3 cellular contexts compared by ENCODE assay signal in the genomic region with DNA sequence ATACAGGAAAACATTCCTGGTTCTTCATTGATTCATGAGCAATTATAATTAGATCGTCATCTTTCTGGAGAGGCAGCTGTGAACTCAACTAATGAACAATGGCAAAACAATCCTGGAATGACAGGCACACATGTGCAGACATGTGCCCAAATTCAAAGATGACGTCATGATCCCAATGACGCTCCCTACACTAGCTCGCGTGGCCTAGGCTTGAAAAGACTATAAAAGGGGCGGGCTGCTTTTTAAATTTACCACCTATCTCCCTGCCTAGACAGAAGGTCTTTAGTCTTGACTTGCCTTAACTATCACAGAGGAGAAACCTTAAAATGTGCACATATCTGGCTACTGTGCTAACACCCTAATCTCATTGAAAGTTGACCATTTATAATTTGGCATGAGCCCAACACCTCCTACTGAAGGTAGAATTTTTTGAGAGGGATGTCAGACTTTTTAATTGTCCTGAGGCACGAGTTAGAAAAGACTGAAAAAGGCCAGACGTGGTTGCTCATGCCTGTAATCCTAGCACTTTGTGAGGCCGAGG.
TF ChIP-seq lines count a peak whose summit lies in the region.

No MANE protein-coding gene starts in this region.

TF ChIP-seq in IMR-90, 13 proteins besides CTCF, POLR2A, EP300 and RAD21:
- TF ChIP-seq MXI1 (IDR thresholded peaks at IDR 0.05; ENCODE audit: borderline replicate concordance, low read depth, low read length), result no peak
- TF ChIP-seq MAZ (IDR thresholded peaks at IDR 0.05; ENCODE audit: borderline replicate concordance, low read depth, low read length), result no peak
- TF ChIP-seq, protein P1, sequence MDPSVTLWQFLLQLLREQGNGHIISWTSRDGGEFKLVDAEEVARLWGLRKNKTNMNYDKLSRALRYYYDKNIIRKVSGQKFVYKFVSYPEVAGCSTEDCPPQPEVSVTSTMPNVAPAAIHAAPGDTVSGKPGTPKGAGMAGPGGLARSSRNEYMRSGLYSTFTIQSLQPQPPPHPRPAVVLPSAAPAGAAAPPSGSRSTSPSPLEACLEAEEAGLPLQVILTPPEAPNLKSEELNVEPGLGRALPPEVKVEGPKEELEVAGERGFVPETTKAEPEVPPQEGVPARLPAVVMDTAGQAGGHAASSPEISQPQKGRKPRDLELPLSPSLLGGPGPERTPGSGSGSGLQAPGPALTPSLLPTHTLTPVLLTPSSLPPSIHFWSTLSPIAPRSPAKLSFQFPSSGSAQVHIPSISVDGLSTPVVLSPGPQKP (IDR thresholded peaks at IDR 0.05; ENCODE audit: borderline replicate concordance, low read depth, low read length), result no peak
- no peak for TF ChIP-seq SMC3 (IDR thresholded peaks at IDR 0.05; ENCODE audit: low read depth, low read length)
- no peak for TF ChIP-seq RFX5 (IDR thresholded peaks at IDR 0.05; ENCODE audit: low read depth, low read length)
- TF ChIP-seq BHLHE40 (IDR thresholded peaks at IDR 0.05; ENCODE audit: low read depth, low read length), result no peak
- no peak for TF ChIP-seq CEBPB (IDR thresholded peaks at IDR 0.05; ENCODE audit: low read depth, low read length)
- no peak for TF ChIP-seq FOS (IDR thresholded peaks at IDR 0.05; ENCODE audit: low read depth, low read length)
- TF ChIP-seq NFE2L2 (IDR thresholded peaks at IDR 0.05; ENCODE audit: low read depth, low read length), result no peak
- TF ChIP-seq CHD1 (IDR thresholded peaks at IDR 0.05; ENCODE audit: low read depth, low read length), result no peak
- TF ChIP-seq, protein P2, sequence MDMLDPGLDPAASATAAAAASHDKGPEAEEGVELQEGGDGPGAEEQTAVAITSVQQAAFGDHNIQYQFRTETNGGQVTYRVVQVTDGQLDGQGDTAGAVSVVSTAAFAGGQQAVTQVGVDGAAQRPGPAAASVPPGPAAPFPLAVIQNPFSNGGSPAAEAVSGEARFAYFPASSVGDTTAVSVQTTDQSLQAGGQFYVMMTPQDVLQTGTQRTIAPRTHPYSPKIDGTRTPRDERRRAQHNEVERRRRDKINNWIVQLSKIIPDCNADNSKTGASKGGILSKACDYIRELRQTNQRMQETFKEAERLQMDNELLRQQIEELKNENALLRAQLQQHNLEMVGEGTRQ (IDR thresholded peaks at IDR 0.05; ENCODE audit: low read depth, low read length), result no peak

TF ChIP-seq in GM12878, 131 proteins besides CTCF, POLR2A, EP300 and RAD21:
- no peak for TF ChIP-seq HDGF (IDR thresholded peaks at IDR 0.05)
- TF ChIP-seq, protein P3, sequence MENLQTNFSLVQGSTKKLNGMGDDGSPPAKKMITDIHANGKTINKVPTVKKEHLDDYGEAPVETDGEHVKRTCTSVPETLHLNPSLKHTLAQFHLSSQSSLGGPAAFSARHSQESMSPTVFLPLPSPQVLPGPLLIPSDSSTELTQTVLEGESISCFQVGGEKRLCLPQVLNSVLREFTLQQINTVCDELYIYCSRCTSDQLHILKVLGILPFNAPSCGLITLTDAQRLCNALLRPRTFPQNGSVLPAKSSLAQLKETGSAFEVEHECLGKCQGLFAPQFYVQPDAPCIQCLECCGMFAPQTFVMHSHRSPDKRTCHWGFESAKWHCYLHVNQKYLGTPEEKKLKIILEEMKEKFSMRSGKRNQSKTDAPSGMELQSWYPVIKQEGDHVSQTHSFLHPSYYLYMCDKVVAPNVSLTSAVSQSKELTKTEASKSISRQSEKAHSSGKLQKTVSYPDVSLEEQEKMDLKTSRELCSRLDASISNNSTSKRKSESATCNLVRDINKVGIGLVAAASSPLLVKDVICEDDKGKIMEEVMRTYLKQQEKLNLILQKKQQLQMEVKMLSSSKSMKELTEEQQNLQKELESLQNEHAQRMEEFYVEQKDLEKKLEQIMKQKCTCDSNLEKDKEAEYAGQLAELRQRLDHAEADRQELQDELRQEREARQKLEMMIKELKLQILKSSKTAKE (IDR thresholded peaks at IDR 0.05; ENCODE audit: low read depth, poor library complexity, severe bottlenecking), result no peak
- no peak for TF ChIP-seq JUNB (IDR thresholded peaks at IDR 0.05)
- no peak for TF ChIP-seq FOXK2 (IDR thresholded peaks at IDR 0.05)
- TF ChIP-seq RBBP5 (conservative IDR thresholded peaks at IDR 0.05), result no peak
- no peak for TF ChIP-seq GATAD2B (conservative IDR thresholded peaks at IDR 0.05; ENCODE audit: low read depth)
- TF ChIP-seq KAT2A (conservative IDR thresholded peaks at IDR 0.05; ENCODE audit: control insufficient read depth, low read depth, low read length), result no peak
- TF ChIP-seq, protein P4, sequence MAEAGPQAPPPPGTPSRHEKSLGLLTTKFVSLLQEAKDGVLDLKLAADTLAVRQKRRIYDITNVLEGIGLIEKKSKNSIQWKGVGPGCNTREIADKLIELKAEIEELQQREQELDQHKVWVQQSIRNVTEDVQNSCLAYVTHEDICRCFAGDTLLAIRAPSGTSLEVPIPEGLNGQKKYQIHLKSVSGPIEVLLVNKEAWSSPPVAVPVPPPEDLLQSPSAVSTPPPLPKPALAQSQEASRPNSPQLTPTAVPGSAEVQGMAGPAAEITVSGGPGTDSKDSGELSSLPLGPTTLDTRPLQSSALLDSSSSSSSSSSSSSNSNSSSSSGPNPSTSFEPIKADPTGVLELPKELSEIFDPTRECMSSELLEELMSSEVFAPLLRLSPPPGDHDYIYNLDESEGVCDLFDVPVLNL (IDR thresholded peaks at IDR 0.05; ENCODE audit: low read depth, low read length), result no peak
- TF ChIP-seq PAX8 (IDR thresholded peaks at IDR 0.05), result no peak
- no peak for TF ChIP-seq MTA2 (IDR thresholded peaks at IDR 0.05; ENCODE audit: low read depth)
- TF ChIP-seq, protein P5, sequence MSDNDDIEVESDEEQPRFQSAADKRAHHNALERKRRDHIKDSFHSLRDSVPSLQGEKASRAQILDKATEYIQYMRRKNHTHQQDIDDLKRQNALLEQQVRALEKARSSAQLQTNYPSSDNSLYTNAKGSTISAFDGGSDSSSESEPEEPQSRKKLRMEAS (IDR thresholded peaks at IDR 0.05; ENCODE audit: low read depth, low read length), result no peak
- TF ChIP-seq TAF1 (IDR thresholded peaks at IDR 0.05; ENCODE audit: borderline replicate concordance, low read depth, low read length), result no peak
TF ChIP-seq in GM12878: peak in this region for 0.

TF ChIP-seq in WTC11, 78 proteins besides CTCF, POLR2A, EP300 and RAD21:
- no peak for TF ChIP-seq MXD4 (CRISPR knock-in tag; IDR thresholded peaks at IDR 0.05; ENCODE audit: borderline replicate concordance)
- TF ChIP-seq TEAD1 (CRISPR knock-in tag; IDR thresholded peaks at IDR 0.05), result no peak
- no peak for TF ChIP-seq ZNF263 (CRISPR knock-in tag; IDR thresholded peaks at IDR 0.05; ENCODE audit: low read depth)
- TF ChIP-seq, protein P6, sequence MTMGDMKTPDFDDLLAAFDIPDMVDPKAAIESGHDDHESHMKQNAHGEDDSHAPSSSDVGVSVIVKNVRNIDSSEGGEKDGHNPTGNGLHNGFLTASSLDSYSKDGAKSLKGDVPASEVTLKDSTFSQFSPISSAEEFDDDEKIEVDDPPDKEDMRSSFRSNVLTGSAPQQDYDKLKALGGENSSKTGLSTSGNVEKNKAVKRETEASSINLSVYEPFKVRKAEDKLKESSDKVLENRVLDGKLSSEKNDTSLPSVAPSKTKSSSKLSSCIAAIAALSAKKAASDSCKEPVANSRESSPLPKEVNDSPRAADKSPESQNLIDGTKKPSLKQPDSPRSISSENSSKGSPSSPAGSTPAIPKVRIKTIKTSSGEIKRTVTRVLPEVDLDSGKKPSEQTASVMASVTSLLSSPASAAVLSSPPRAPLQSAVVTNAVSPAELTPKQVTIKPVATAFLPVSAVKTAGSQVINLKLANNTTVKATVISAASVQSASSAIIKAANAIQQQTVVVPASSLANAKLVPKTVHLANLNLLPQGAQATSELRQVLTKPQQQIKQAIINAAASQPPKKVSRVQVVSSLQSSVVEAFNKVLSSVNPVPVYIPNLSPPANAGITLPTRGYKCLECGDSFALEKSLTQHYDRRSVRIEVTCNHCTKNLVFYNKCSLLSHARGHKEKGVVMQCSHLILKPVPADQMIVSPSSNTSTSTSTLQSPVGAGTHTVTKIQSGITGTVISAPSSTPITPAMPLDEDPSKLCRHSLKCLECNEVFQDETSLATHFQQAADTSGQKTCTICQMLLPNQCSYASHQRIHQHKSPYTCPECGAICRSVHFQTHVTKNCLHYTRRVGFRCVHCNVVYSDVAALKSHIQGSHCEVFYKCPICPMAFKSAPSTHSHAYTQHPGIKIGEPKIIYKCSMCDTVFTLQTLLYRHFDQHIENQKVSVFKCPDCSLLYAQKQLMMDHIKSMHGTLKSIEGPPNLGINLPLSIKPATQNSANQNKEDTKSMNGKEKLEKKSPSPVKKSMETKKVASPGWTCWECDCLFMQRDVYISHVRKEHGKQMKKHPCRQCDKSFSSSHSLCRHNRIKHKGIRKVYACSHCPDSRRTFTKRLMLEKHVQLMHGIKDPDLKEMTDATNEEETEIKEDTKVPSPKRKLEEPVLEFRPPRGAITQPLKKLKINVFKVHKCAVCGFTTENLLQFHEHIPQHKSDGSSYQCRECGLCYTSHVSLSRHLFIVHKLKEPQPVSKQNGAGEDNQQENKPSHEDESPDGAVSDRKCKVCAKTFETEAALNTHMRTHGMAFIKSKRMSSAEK (CRISPR knock-in tag; IDR thresholded peaks at IDR 0.05; ENCODE audit: borderline replicate concordance), result no peak
- TF ChIP-seq, protein P7, sequence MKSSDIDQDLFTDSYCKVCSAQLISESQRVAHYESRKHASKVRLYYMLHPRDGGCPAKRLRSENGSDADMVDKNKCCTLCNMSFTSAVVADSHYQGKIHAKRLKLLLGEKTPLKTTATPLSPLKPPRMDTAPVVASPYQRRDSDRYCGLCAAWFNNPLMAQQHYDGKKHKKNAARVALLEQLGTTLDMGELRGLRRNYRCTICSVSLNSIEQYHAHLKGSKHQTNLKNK (CRISPR knock-in tag; IDR thresholded peaks at IDR 0.05), result no peak
- TF ChIP-seq NR3C1 (CRISPR knock-in tag; conservative IDR thresholded peaks at IDR 0.05; ENCODE audit: low read depth), result no peak
- TF ChIP-seq, protein P8, sequence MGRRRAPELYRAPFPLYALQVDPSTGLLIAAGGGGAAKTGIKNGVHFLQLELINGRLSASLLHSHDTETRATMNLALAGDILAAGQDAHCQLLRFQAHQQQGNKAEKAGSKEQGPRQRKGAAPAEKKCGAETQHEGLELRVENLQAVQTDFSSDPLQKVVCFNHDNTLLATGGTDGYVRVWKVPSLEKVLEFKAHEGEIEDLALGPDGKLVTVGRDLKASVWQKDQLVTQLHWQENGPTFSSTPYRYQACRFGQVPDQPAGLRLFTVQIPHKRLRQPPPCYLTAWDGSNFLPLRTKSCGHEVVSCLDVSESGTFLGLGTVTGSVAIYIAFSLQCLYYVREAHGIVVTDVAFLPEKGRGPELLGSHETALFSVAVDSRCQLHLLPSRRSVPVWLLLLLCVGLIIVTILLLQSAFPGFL (CRISPR knock-in tag; IDR thresholded peaks at IDR 0.05; ENCODE audit: borderline replicate concordance), result no peak
- no peak for TF ChIP-seq OVOL2 (CRISPR knock-in tag; IDR thresholded peaks at IDR 0.05; ENCODE audit: borderline replicate concordance)
- TF ChIP-seq GABPB1 (CRISPR knock-in tag; IDR thresholded peaks at IDR 0.05), result no peak
